Comparison of ENCODE assay signal across 25 cellular contexts in genomic region chr10:112838784-112839481, GRCh38.
"Had no signal": no experiment of that assay in that cellular context is flagged by ENCODE, and none has a peak within 500 bp of the region (broad histone marks: within the 10 kb centered on the region; RNA-seq: fewer than 3 reads in every experiment).

No MANE protein-coding gene starts in this region.

- H3K9me3 ChIP-seq: breast epithelium, gastrocnemius medialis, lower lobe of right lung, thoracic aorta, upper lobe of left lung had no signal

- H3K27ac Mint-ChIP-seq: activated B cell treated with CpG ODN at 0.5 μM for 24 hours; activated CD4-positive, alpha-beta T cell treated with anti-CD3 and anti-CD28 coated beads for 36 hours; activated naive CD4-positive, alpha-beta T cell treated with anti-CD3 and anti-CD28 coated beads for 36 hours; activated naive CD8-positive, alpha-beta T cell treated with anti-CD3 and anti-CD28 coated beads, Interleukin-2, amount 10 ng/mL, durations not matched to agents 7 days and 5 days; activated T-helper 2 cell treated with anti-CD3 and anti-CD28 coated beads, Interferon-gamma antibody, Interleukin-2, Interleukin-4, amounts not matched to agents 10 μg/mL and 5 μg/mL and 100 μg/mL, durations not matched to agents 14 hours and 24 hours and 36 hours; naive B cell had no signal

- H3K4me1 ChIP-seq: breast epithelium had no signal

- H3K36me3 Mint-ChIP-seq: activated naive CD8-positive, alpha-beta T cell treated with anti-CD3 and anti-CD28 coated beads, Interleukin-2, amount 10 ng/mL, durations not matched to agents 7 days and 5 days had no signal

- H3K4me3 Mint-ChIP-seq: activated B cell treated with CpG ODN at 0.5 μM for 24 hours; activated CD4-positive, alpha-beta T cell treated with anti-CD3 and anti-CD28 coated beads for 36 hours; activated naive CD4-positive, alpha-beta T cell treated with anti-CD3 and anti-CD28 coated beads for 36 hours; activated naive CD8-positive, alpha-beta T cell treated with anti-CD3 and anti-CD28 coated beads, Interleukin-2, amount 10 ng/mL, durations not matched to agents 7 days and 5 days; activated T-cell treated with anti-CD3 and anti-CD28 coated beads, Interleukin-2, amount 50 U/mL, for 4 hours; central memory CD8-positive, alpha-beta T cell had no signal

- H3K4me1 Mint-ChIP-seq: activated B cell treated with CpG ODN at 0.5 μM for 24 hours; activated CD4-positive, alpha-beta T cell treated with anti-CD3 and anti-CD28 coated beads for 36 hours; activated naive CD8-positive, alpha-beta T cell treated with anti-CD3 and anti-CD28 coated beads, Interleukin-2, amount 10 ng/mL, durations not matched to agents 7 days and 5 days; central memory CD8-positive, alpha-beta T cell had no signal

- H3K36me3 ChIP-seq: breast epithelium, esophagus squamous epithelium, gastrocnemius medialis, lower lobe of right lung, spleen, thoracic aorta, upper lobe of left lung had no signal

- H3K4me3 ChIP-seq: breast epithelium, dorsolateral prefrontal cortex, esophagus squamous epithelium, gastrocnemius medialis, lower lobe of right lung, spleen, thoracic aorta, upper lobe of left lung had no signal

- H3K27me3 Mint-ChIP-seq: activated B cell treated with CpG ODN at 0.5 μM for 24 hours; activated CD4-positive, alpha-beta T cell treated with anti-CD3 and anti-CD28 coated beads for 36 hours; activated naive CD8-positive, alpha-beta T cell treated with anti-CD3 and anti-CD28 coated beads, Interleukin-2, amount 10 ng/mL, durations not matched to agents 7 days and 5 days; central memory CD8-positive, alpha-beta T cell had no signal

- H3K9me3 Mint-ChIP-seq: activated T-helper 2 cell treated with anti-CD3 and anti-CD28 coated beads, Interferon-gamma antibody, Interleukin-2, Interleukin-4, amounts not matched to agents 10 μg/mL and 5 μg/mL and 100 μg/mL, durations not matched to agents 14 hours and 24 hours and 36 hours; central memory CD8-positive, alpha-beta T cell had no signal

- H3K27ac ChIP-seq: breast epithelium, dorsolateral prefrontal cortex, esophagus squamous epithelium, gastrocnemius medialis, lower lobe of right lung, spleen, thoracic aorta, upper lobe of left lung had no signal

- ATAC-seq: activated CD4-positive, alpha-beta T cell treated with anti-CD3 and anti-CD28 coated beads for 36 hours; activated T-cell treated with anti-CD3 and anti-CD28 coated beads, Interleukin-2, amount 50 U/mL, for 4 hours; gastrocnemius medialis; left colon; lower lobe of right lung had no signal

- H3K27me3 ChIP-seq: breast epithelium, dorsolateral prefrontal cortex, esophagus squamous epithelium, gastrocnemius medialis, spleen, upper lobe of left lung had no signal

- DNase-seq: activated B cell treated with CpG ODN at 0.5 μM for 24 hours; activated CD4-positive, alpha-beta T cell treated with anti-CD3 and anti-CD28 coated beads for 36 hours; activated CD4-positive, alpha-beta T cell treated with anti-CD3 and anti-CD28 coated beads, Interleukin-2, amount 50 U/mL, for 48 hours; activated CD8-positive, alpha-beta memory T cell treated with anti-CD3 and anti-CD28 coated beads, Interleukin-2, amount 50 U/mL, for 48 hours; activated naive CD4-positive, alpha-beta T cell treated with anti-CD3 and anti-CD28 coated beads for 36 hours; activated naive CD8-positive, alpha-beta T cell treated with anti-CD3 and anti-CD28 coated beads, Interleukin-2, amount 10 ng/mL, durations not matched to agents 7 days and 5 days; activated T-cell treated with anti-CD3 and anti-CD28 coated beads, Interleukin-2, amount 50 U/mL, for 4 hours; amniotic stem cell; dorsolateral prefrontal cortex; esophagus squamous epithelium; gastrocnemius medialis; hippocampal formation; left colon; lower lobe of right lung; naive B cell; posterior cingulate gyrus; spleen; stimulated activated CD4-positive, alpha-beta T cell treated with anti-CD3 and anti-CD28 coated beads, Interleukin-4, amount 100 ng/mL, for 24 hours; stimulated activated naive CD4-positive, alpha-beta T cell treated with Interleukin-2 at 50 U/mL for 16 hours; T1000 had no signal
